10 cellular contexts compared by ENCODE assay signal in the genomic region with DNA sequence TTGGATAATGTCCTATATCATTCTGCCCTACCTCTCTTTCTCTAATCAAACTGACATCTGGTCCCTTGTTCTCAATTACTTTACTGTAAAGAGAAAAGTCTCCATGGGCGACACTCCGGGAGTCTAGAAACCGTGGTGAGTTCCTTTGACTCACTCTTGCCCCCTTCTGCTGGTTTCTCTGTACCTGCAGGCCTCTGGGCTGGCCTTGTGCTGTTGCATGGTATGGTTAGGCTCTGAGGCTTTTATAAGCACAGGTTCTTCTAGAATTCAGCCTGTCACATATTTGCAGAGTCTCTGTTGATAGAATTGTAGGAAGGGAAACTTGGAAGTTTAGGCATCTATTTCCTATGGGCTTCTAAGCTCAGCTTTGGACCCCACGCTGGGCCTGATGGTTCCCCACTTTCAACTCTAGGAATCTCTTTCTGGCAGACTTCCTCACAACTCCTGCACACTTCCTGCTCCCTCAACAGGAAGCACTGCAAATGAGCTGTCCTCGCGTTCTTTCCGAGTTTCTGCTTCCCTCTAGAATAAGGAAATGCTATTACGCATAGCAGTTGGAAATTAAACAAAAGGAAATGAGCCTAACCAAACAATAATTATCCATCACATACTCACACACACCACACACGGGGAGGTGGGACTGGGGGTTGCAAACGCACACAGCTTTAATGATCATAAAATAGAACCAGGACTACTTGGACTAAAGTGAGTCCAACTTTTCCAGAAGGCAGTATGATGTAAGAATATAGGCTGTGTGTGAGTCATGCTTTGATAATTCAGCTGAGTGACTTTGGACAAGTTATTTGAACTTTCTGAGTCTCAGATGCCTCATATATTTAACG.
DNase-seq lines count a peak whose midpoint lies in the region; ATAC-seq and TF ChIP-seq lines count a peak whose summit lies in the region.
"Had no signal": no experiment of that assay in that cellular context is flagged by ENCODE, and none has a peak within 500 bp of the region (broad histone marks: within the 10 kb centered on the region; RNA-seq: fewer than 3 reads in every experiment).

No MANE protein-coding gene starts in this region.

- CTCF ChIA-PET in RWPE1 (lab: Yijun Ruan, JAX), result no interaction called here

- POLR2A ChIA-PET in RWPE1 (lab: Yijun Ruan, JAX; ENCODE audit: low non-redundant PET), result no interaction called here

- no peak for TF ChIP-seq CTCF in RWPE1 (conservative IDR thresholded peaks at IDR 0.05; ENCODE audit: low read depth)

- peak; percentile 41 for ATAC-seq in GM18867 (IDR thresholded peaks at IDR 0.05; ENCODE audit: unreplicated experiment)
- peak; percentile 57 for ATAC-seq in sciatic nerve
- ATAC-seq in GM19467 (IDR thresholded peaks at IDR 0.05; ENCODE audit: unreplicated experiment), result no peak
- no peak for ATAC-seq in HG03159 (IDR thresholded peaks at IDR 0.05; ENCODE audit: unreplicated experiment)

- DNase-seq in RWPE1 (ENCODE audit: low spot score), result peak; percentile 37
- peak; percentile 49 for DNase-seq in glomerular visceral epithelial cell (ENCODE audit: extremely low spot score)
- DNase-seq in sciatic nerve (ENCODE audit: low spot score), result no peak
- no peak for DNase-seq in activated CD4-positive, alpha-beta T cell treated with anti-CD3 and anti-CD28 coated beads, Interleukin-2, amount 50 U/mL, for 48 hours
- no peak for DNase-seq in NCI-H2227 (lab: John Stamatoyannopoulos, UW; ENCODE audit: unreplicated experiment)
- DNase-seq: activated T-cell treated with anti-CD3 and anti-CD28 coated beads, Interleukin-2, amount 50 U/mL, for 1 hour had no signal

- H3K27ac ChIP-seq in RWPE1, result no peak overlapping the region
- H3K27ac ChIP-seq: HL-60 had no signal

- intact Hi-C loops in sciatic nerve (cut with DNase I), result no loop called here

Comparison
In these comparisons a context has a peak if more than half of its experiments do, and no peak if none do; other contexts are left out.
1. ATAC-seq: peak in GM18867 (single experiment) and sciatic nerve (single experiment); none in GM19467 (single experiment) and HG03159 (single experiment).
2. DNase-seq: peak in RWPE1 (single experiment) and glomerular visceral epithelial cell (single experiment); none in sciatic nerve (single experiment), activated CD4-positive, alpha-beta T cell treated with anti-CD3 and anti-CD28 coated beads, Interleukin-2, amount 50 U/mL, for 48 hours (0 of 2) and NCI-H2227 (single experiment).